In genomic region chr10:44986670-44987069, GRCh38 we compare ENCODE assay signal across 2 cellular contexts.
A peak's percentile ranks its signal among the peaks of the same experiment; 100 is the strongest.
TF ChIP-seq lines count a peak whose summit lies in the region.

No MANE protein-coding gene starts in this region.

TF ChIP-seq in liver, 16 proteins besides CTCF, POLR2A, EP300 and RAD21:
- TF ChIP-seq HNF4A (conservative IDR thresholded peaks at IDR 0.05) = no peak
- TF ChIP-seq EGR1 (IDR thresholded peaks at IDR 0.05; ENCODE audit: low read depth in 2 of 2) = no peak
- TF ChIP-seq GABPA (IDR thresholded peaks at IDR 0.05 in 1 of 2, conservative IDR thresholded peaks at IDR 0.05 in 1 of 2) = no peak
- no peak for TF ChIP-seq RXRA (IDR thresholded peaks at IDR 0.05)
- peak; percentile 35 for TF ChIP-seq NR2F2 (IDR thresholded peaks at IDR 0.05)
- no peak for TF ChIP-seq HNF4G (IDR thresholded peaks at IDR 0.05)
TF ChIP-seq in liver: peak in this region for 1.

TF ChIP-seq in HepG2, 621 proteins besides CTCF, POLR2A, EP300 and RAD21:
- TF ChIP-seq CBX2 (IDR thresholded peaks at IDR 0.05; ENCODE audit: low read depth, low read length) (no peak), CBX2 (CRISPR knock-in tag; IDR thresholded peaks at IDR 0.05; ENCODE audit: low read depth) (no peak), ZNF343 (CRISPR knock-in tag; IDR thresholded peaks at IDR 0.05) (no peak), NFKB2 (CRISPR knock-in tag; IDR thresholded peaks at IDR 0.05; ENCODE audit: borderline replicate concordance) (no peak), ZNF569 (CRISPR knock-in tag; IDR thresholded peaks at IDR 0.05; ENCODE audit: borderline replicate concordance) (no peak), LBX2 (CRISPR knock-in tag; IDR thresholded peaks at IDR 0.05; ENCODE audit: borderline replicate concordance) (no peak), SPEN (CRISPR knock-in tag; IDR thresholded peaks at IDR 0.05; ENCODE audit: low read depth) (no peak), GABPA (IDR thresholded peaks at IDR 0.05; ENCODE audit: low read depth, low read length) (no peak), GABPA (CRISPR knock-in tag; IDR thresholded peaks at IDR 0.05; ENCODE audit: low read depth) (no peak), ZNF24 (IDR thresholded peaks at IDR 0.05) (no peak), CCAR2 (optimal IDR thresholded peaks at IDR 0.05; ENCODE audit: low read depth, low read length) (no peak)
- TF ChIP-seq, protein P1, sequence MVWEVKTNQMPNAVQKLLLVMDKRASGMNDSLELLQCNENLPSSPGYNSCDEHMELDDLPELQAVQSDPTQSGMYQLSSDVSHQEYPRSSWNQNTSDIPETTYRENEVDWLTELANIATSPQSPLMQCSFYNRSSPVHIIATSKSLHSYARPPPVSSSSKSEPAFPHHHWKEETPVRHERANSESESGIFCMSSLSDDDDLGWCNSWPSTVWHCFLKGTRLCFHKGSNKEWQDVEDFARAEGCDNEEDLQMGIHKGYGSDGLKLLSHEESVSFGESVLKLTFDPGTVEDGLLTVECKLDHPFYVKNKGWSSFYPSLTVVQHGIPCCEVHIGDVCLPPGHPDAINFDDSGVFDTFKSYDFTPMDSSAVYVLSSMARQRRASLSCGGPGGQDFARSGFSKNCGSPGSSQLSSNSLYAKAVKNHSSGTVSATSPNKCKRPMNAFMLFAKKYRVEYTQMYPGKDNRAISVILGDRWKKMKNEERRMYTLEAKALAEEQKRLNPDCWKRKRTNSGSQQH (CRISPR knock-in tag; IDR thresholded peaks at IDR 0.05; ENCODE audit: low read depth) = no peak
